In the genomic region with DNA sequence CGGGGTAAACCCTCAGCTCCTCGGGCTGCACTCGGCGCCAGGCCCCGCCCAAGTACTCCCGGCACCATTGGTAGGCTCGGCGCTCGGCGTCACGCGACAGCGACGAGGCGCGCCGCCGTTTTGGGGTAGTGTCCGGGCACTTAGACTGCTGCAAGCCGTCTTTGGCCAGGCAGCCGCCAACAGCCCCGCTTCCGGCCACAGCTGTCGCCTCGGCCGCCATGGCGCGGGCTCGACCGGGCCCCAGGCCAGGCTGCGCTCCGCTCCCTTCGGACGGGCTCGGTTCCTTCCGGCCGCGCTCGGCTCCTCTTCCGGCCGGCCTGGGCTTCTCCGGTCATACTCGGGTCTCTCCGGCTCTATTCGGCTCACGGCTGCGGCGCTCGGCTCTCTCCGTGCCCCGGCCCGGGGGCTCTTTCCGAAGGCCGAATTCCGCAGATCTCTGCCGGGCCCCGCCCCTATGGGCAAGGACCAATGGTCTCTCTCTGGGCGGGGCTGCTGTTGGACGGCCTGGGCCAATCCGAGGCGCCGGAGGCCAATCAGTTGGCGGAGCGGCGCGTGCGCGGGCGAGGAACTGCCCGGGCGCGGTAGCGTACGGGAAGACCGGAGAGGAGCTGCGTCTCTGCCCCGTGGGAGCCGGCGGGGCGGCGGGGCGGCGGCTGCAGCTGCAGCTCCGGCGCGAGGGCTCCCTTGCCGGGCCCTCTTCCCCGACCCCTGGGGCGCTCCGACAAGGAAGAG, we compare ENCODE assay signal across 8 cellular contexts. TPM values are rescaled to one million over a fixed set of nuclear protein-coding genes. Genes with fewer than 3 reads are reported as not detected.
DNase-seq lines count a peak whose midpoint lies in the region; ATAC-seq, FAIRE-seq and TF ChIP-seq lines count a peak whose summit lies in the region.

A gene with protein sequence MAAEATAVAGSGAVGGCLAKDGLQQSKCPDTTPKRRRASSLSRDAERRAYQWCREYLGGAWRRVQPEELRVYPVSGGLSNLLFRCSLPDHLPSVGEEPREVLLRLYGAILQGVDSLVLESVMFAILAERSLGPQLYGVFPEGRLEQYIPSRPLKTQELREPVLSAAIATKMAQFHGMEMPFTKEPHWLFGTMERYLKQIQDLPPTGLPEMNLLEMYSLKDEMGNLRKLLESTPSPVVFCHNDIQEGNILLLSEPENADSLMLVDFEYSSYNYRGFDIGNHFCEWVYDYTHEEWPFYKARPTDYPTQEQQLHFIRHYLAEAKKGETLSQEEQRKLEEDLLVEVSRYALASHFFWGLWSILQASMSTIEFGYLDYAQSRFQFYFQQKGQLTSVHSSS (minus strand): TSS at position 288 of the 732 bp plus-strand sequence. CDS start 68 bp downstream, at position 220.

- H3K36me3 ChIP-seq in kidney (ENCODE audit: control insufficient read depth in 1 of 2, insufficient read depth in 2 of 2, low read length in 2 of 2): peaks cover 0 to 4% of the 10 kb centered on the region in 2 donors

- H3K27ac ChIP-seq in kidney (ENCODE audit: low read depth in 2 of 2, low read length in 2 of 2): peak within 1 kb of the TSS; percentile 94 to 99

- no peaks in the 10 kb centered on the region for H3K9me3 Mint-ChIP-seq in activated CD4-positive, alpha-beta T cell treated with anti-CD3 and anti-CD28 coated beads for 36 hours (ENCODE audit: low read depth)

- TF ChIP-seq CTCF in choroid plexus epithelial cell (conservative IDR thresholded peaks at IDR 0.05; ENCODE audit: low read depth, low read length) (no peak), kidney (IDR thresholded peaks at IDR 0.05; ENCODE audit: borderline replicate concordance, extremely low read depth, insufficient read depth) (no peak)

- peak; percentile 98 for DNase-seq in Ammon's horn (ENCODE audit: low spot score)
- DNase-seq in GM19238 (ENCODE audit: insufficient read length, low spot score): peak; percentile 99
- peak; percentile 95 to 99 for DNase-seq in NCI-H524 (lab: John Stamatoyannopoulos, UW)
- peak; percentile 99 for DNase-seq in activated CD4-positive, alpha-beta T cell treated with anti-CD3 and anti-CD28 coated beads for 36 hours
- DNase-seq in choroid plexus epithelial cell (ENCODE audit: low read depth): peak; percentile 98
- peak; percentile 100 for DNase-seq in kidney
- DNase-seq in stimulated activated CD4-positive, alpha-beta T cell treated with anti-CD3 and anti-CD28 coated beads, Interleukin-15, amount 100 ng/mL, for 24 hours: peak; percentile 99

- peaks cover 22% of the 10 kb centered on the region for H3K36me3 Mint-ChIP-seq in activated CD4-positive, alpha-beta T cell treated with anti-CD3 and anti-CD28 coated beads for 36 hours (ENCODE audit: low read depth)

- POLR2A ChIA-PET in activated CD4-positive, alpha-beta T cell treated with anti-CD3 and anti-CD28 coated beads for 36 hours (lab: Charles Lee): interaction anchor here (0.6 to 1.6 kb wide), 10 partner anchors 20 to 330 kb away, joined by 3 to 11 read pairs (median 4); a partner anchor contains a TSS

- no peaks in the 10 kb centered on the region for H3K9me3 ChIP-seq in kidney (ENCODE audit: control insufficient read depth in 1 of 2, low read length in 2 of 2)

- peaks cover 25% of the 10 kb centered on the region for H3K4me1 Mint-ChIP-seq in activated CD4-positive, alpha-beta T cell treated with anti-CD3 and anti-CD28 coated beads for 36 hours

- H3K27ac Mint-ChIP-seq in activated CD4-positive, alpha-beta T cell treated with anti-CD3 and anti-CD28 coated beads for 36 hours: peak within 1 kb of the TSS; percentile 84

- peaks cover 0 to 18% of the 10 kb centered on the region in 2 donors for H3K4me1 ChIP-seq in kidney (ENCODE audit: control insufficient read depth in 1 of 2, insufficient read depth in 1 of 2, low read depth in 1 of 2, low read length in 2 of 2)

- FAIRE-seq in kidney (lab: Jason Lieb, UNC): peak; percentile 93

- peak; percentile 91 for ATAC-seq in HG03442 (IDR thresholded peaks at IDR 0.05; ENCODE audit: unreplicated experiment)
- peak; percentile 97 for ATAC-seq in activated CD4-positive, alpha-beta T cell treated with anti-CD3 and anti-CD28 coated beads for 36 hours

- peak within 1 kb of the TSS; percentile 88 for H3K4me3 ChIP-seq in choroid plexus epithelial cell (ENCODE audit: low read depth, low read length)
- H3K4me3 ChIP-seq in kidney (ENCODE audit: low read length in 2 of 2): peak within 1 kb of the TSS; percentile 83

- H3K27me3 Mint-ChIP-seq in activated CD4-positive, alpha-beta T cell treated with anti-CD3 and anti-CD28 coated beads for 36 hours: no peaks in the 10 kb centered on the region

- intact Hi-C loops in activated CD4-positive, alpha-beta T cell treated with anti-CD3 and anti-CD28 coated beads for 36 hours (cut with DNase I, micrococcal nuclease): loop anchor here (1.0 to 5.0 kb wide), 17 partner anchors 19 to 397 kb away; a partner anchor contains a TSS
- intact Hi-C loops in kidney (cut with DNase I): no loop called here

- CTCF ChIA-PET in activated CD4-positive, alpha-beta T cell treated with anti-CD3 and anti-CD28 coated beads for 36 hours (lab: Charles Lee): interaction anchor here (0.6 to 3.9 kb wide), 8 partner anchors 12 to 286 kb away, joined by 3 to 14 read pairs (median 4); a partner anchor contains a TSS

- peak within 1 kb of the TSS; percentile 90 to 93 for H3K9ac ChIP-seq in kidney (ENCODE audit: low read length in 2 of 2)

- H3K4me3 Mint-ChIP-seq in activated CD4-positive, alpha-beta T cell treated with anti-CD3 and anti-CD28 coated beads for 36 hours: peak within 1 kb of the TSS; percentile 86

RNA-seq across cellular contexts. Expression of the gene that starts here (rescaled TPM):
- 10 to 100 TPM; 68.2 to 79.7 TPM for total RNA-seq in activated CD4-positive, alpha-beta T cell treated with anti-CD3 and anti-CD28 coated beads for 36 hours
- 91.7 TPM for total RNA-seq in kidney
- 73.0 TPM for polyA plus RNA-seq in kidney (ENCODE audit: insufficient read depth, low read depth, low replicate concordance)

Comparison
In these comparisons a context has a peak if more than half of its experiments do, and no peak if none do; other contexts are left out.
1. Peak in every context shown above with its lines: DNase-seq, ATAC-seq, H3K4me3 ChIP-seq and H3K27ac ChIP-seq.